In genomic region chr20:3805594-3806264, GRCh38 we compare ENCODE assay signal across 8 cellular contexts. TPM values are rescaled to one million over a fixed set of nuclear protein-coding genes. Genes with fewer than 3 reads are reported as not detected.
DNase-seq lines count a peak whose midpoint lies in the region; ATAC-seq and TF ChIP-seq lines count a peak whose summit lies in the region.

No MANE protein-coding gene starts in this region.

- no peaks in the 10 kb centered on the region for H3K27me3 Mint-ChIP-seq in naive thymus-derived CD8-positive, alpha-beta T cell

- POLR2A ChIA-PET in PC-3 (lab: Charles Lee; ENCODE audit: unreplicated experiment) = no interaction called here
- POLR2A ChIA-PET in naive thymus-derived CD8-positive, alpha-beta T cell (lab: Charles Lee) = interaction anchor here (1.3 kb wide), 1 partner anchor 38 kb away, joined by 3 read pairs; the partner anchor contains the start of gene ADISSP

- no TSS peak for BruUV-seq in PC-3 (replicated peaks; lab: Mats Ljungman, UMichigan)

- H3K4me1 ChIP-seq in PC-3 (ENCODE audit: insufficient read depth, low read length) = peaks cover 51% of the 10 kb centered on the region
- peaks cover 48% of the 10 kb centered on the region for H3K4me1 ChIP-seq in effector memory CD4-positive, alpha-beta T cell (ENCODE audit: control insufficient read depth, insufficient read depth, low read length, poor library complexity, severe bottlenecking)

- H3K9ac ChIP-seq in PC-3 (ENCODE audit: low read length) = peak overlapping the region; percentile 23

- H3K79me2 ChIP-seq in PC-3 (ENCODE audit: low read length) = peaks cover 18% of the 10 kb centered on the region

- no peaks in the 10 kb centered on the region for H3K9me3 ChIP-seq in PC-3 (ENCODE audit: low read length)
- no peaks in the 10 kb centered on the region for H3K9me3 ChIP-seq in effector memory CD4-positive, alpha-beta T cell (ENCODE audit: control insufficient read depth, low read length)

- H3K9me2 ChIP-seq in PC-3 (replicated peaks; ENCODE audit: low read length) = no peaks in the 10 kb centered on the region

- ATAC-seq in PC-3 = no peak
- no peak for ATAC-seq in naive thymus-derived CD8-positive, alpha-beta T cell
- no peak for ATAC-seq in GM18870 (IDR thresholded peaks at IDR 0.05; ENCODE audit: unreplicated experiment)
- ATAC-seq in HG03045 (IDR thresholded peaks at IDR 0.05; ENCODE audit: unreplicated experiment) = no peak

- H3K4me2 ChIP-seq in PC-3 (ENCODE audit: low read length) = peak overlapping the region; percentile 1; the same call in 1 of the 2 replicates

- peak overlapping the region; percentile 66 to 93 (median 86) for H3K27ac Mint-ChIP-seq in naive thymus-derived CD8-positive, alpha-beta T cell

- TF ChIP-seq CTCF in PC-3 (conservative IDR thresholded peaks at IDR 0.05; ENCODE audit: low read depth, low read length) = no peak

- H3K27me3 ChIP-seq in PC-3 (ENCODE audit: low read length) = no peaks in the 10 kb centered on the region
- no peaks in the 10 kb centered on the region for H3K27me3 ChIP-seq in effector memory CD4-positive, alpha-beta T cell (replicated peaks; ENCODE audit: control insufficient read depth, insufficient read depth, low read length, poor library complexity, severe bottlenecking)

- H3K27ac ChIP-seq in PC-3 (ENCODE audit: low read length) = peak overlapping the region; percentile 97
- H3K27ac ChIP-seq in effector memory CD4-positive, alpha-beta T cell (ENCODE audit: insufficient read depth, low read length, poor library complexity, severe bottlenecking) = peak overlapping the region; percentile 33

- H3K36me3 Mint-ChIP-seq in naive thymus-derived CD8-positive, alpha-beta T cell = peaks cover 9 to 63% (median 37%) of the 10 kb centered on the region in 3 donors

- H2AFZ ChIP-seq in PC-3 (ENCODE audit: low read length) = no peak overlapping the region

- intact Hi-C loops in PC-3 (cut with micrococcal nuclease) = no loop called here

- no peak overlapping the region for H3K4me3 ChIP-seq in PC-3 (ENCODE audit: low read length)
- no peak overlapping the region for H3K4me3 ChIP-seq in effector memory CD4-positive, alpha-beta T cell (ENCODE audit: insufficient read depth, low read depth, low read length, poor library complexity, severe bottlenecking)

- peak overlapping the region in 4 of 10 donors; percentile 9 to 27 (median 22) for H3K4me3 Mint-ChIP-seq in naive thymus-derived CD8-positive, alpha-beta T cell

- peaks cover 11% of the 10 kb centered on the region for H3F3A ChIP-seq in PC-3 (ENCODE audit: low read length, unreplicated experiment)

- no peaks in the 10 kb centered on the region for H4K20me1 ChIP-seq in PC-3 (ENCODE audit: low read length)

- H3K36me3 ChIP-seq in PC-3 (ENCODE audit: low read depth, low read length) = peaks cover 55% of the 10 kb centered on the region
- peaks cover 55% of the 10 kb centered on the region for H3K36me3 ChIP-seq in effector memory CD4-positive, alpha-beta T cell (ENCODE audit: control insufficient read depth, insufficient read depth, low read length)

- CTCF ChIA-PET in PC-3 (lab: Charles Lee) = no interaction called here

- H3K9me3 Mint-ChIP-seq in naive thymus-derived CD8-positive, alpha-beta T cell = no peaks in the 10 kb centered on the region

- peaks cover 37 to 77% (median 72%) of the 10 kb centered on the region in 4 donors for H3K4me1 Mint-ChIP-seq in naive thymus-derived CD8-positive, alpha-beta T cell

- peak; percentile 40 for DNase-seq in AG20443 (ENCODE audit: low spot score)
- peak; percentile 57 for DNase-seq in PC-3
- DNase-seq in effector memory CD4-positive, alpha-beta T cell = no peak
- DNase-seq in naive thymus-derived CD8-positive, alpha-beta T cell = peak in 1 of 10 donors; percentile 47
- DNase-seq in activated effector memory CD4-positive, alpha-beta T cell treated with anti-CD3 and anti-CD28 coated beads, Interleukin-2, amount 50 U/mL, for 16 hours = no peak
- no peak for DNase-seq in T1000 (lab: John Stamatoyannopoulos, UW)

RNA-seq across cellular contexts. Expression of gene CDC25B, which starts 9.6 kb away (rescaled TPM):
- total RNA-seq in PC-3 (2014; rRNA removed) = 89.7 and 106 TPM in 2 replicates
- 100 to 1,000 TPM; 320 to 336 TPM for total RNA-seq in naive thymus-derived CD8-positive, alpha-beta T cell
- 10 to 100 TPM; 38.1 to 49.7 (median 42.0) TPM for polyA plus RNA-seq in naive thymus-derived CD8-positive, alpha-beta T cell

RNA-seq across cellular contexts. Expression of gene AP5S1, which starts 14.6 kb away (rescaled TPM):
- total RNA-seq in PC-3 (2014; rRNA removed) = 28.5 and 31.4 TPM in 2 replicates
- 10 to 100 TPM; 12.6 to 14.5 TPM for total RNA-seq in naive thymus-derived CD8-positive, alpha-beta T cell
- 10 to 100 TPM; 10.1 to 21.8 (median 19.3) TPM for polyA plus RNA-seq in naive thymus-derived CD8-positive, alpha-beta T cell

RNA-seq across cellular contexts. Expression of gene CENPB, which starts 19.2 kb away (rescaled TPM):
- total RNA-seq in PC-3 (2014; rRNA removed) = 213 and 276 TPM in 2 replicates
- total RNA-seq in naive thymus-derived CD8-positive, alpha-beta T cell = 10 to 100 TPM; 45.8 to 48.6 TPM
- polyA plus RNA-seq in naive thymus-derived CD8-positive, alpha-beta T cell = 1 to 10 TPM; 1.0 to 1.7 (median 1.4) TPM

RNA-seq across cellular contexts. Expression of gene SPEF1, which starts 24.5 kb away (rescaled TPM):
- 2.0 and 2.6 TPM in 2 replicates for total RNA-seq in PC-3 (2014; rRNA removed)
- total RNA-seq in naive thymus-derived CD8-positive, alpha-beta T cell = under 1 TPM in 1 of 2 experiments, not detected in 1; 0.33 TPM
- polyA plus RNA-seq in naive thymus-derived CD8-positive, alpha-beta T cell = not detected

RNA-seq across cellular contexts. Expression of gene ADISSP, which starts 38.2 kb away (rescaled TPM):
- 244 and 307 TPM in 2 replicates for total RNA-seq in PC-3 (2014; rRNA removed)
- total RNA-seq in naive thymus-derived CD8-positive, alpha-beta T cell = 10 to 100 TPM; 19.5 to 19.6 TPM
- polyA plus RNA-seq in naive thymus-derived CD8-positive, alpha-beta T cell = 10 to 100 TPM; 17.6 to 32.4 (median 22.2) TPM

Comparison
In these comparisons a context has a peak if more than half of its experiments do, and no peak if none do; other contexts are left out.
1. DNase-seq: peak in AG20443 (single experiment) and PC-3 (single experiment); none in effector memory CD4-positive, alpha-beta T cell (0 of 3), activated effector memory CD4-positive, alpha-beta T cell treated with anti-CD3 and anti-CD28 coated beads, Interleukin-2, amount 50 U/mL, for 16 hours (single experiment) and T1000 (single experiment).